ENCODE assay signal across 8 cellular contexts in the genomic region with DNA sequence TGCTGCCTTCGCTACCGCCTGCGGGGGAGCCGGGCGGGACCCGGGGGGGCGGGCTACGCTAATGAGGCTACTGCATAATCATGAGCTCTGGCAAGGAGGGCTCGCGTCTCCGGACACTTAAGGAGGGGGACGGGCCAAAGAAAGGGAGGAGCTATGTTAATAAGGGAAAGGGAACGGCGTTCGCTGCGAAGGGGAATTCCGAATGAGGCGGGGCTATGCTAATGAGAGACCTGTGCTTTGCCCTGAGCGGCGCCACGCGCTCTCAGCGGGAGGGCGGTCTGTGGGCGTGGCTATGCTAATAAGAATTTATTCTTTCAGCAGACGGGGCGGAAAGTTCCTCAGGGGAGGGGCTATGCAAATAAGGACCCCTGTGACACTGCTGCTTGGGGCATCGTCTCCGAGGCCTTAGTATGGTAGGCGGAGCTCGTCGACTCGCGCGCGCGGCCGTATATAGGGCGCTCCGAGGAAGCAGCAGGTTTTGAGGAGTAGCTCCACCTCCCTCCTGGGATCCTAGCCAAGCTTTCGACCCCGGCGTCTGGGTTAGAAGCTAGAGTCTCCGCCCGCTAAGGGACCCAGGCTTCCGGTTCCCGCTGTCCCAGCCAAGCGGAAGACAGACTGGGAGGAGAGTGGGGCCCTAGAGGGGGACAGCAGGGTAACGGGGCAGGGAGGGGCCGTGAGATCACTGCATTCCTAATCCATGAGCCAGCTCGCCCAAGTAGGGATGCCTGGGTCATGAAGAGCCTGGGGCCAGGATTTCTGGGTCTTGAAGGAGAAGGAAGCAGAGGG. TPM values are rescaled to one million over a fixed set of nuclear protein-coding genes. Genes with fewer than 3 reads are reported as not detected.
DNase-seq lines count a peak whose midpoint lies in the region; FAIRE-seq and TF ChIP-seq lines count a peak whose summit lies in the region.

A gene (minus strand): TSS at position 31 of the 786 bp plus-strand sequence. CDS start 45 bp downstream, outside the sequence.

- H3K4me2 ChIP-seq in neuronal stem cell (ENCODE audit: insufficient read depth, low read length, poor library complexity, severe bottlenecking), result peak within 1 kb of the TSS; percentile 94

- peak within 1 kb of the TSS; percentile 86 for H3K4ac ChIP-seq in neuronal stem cell (ENCODE audit: low read length)

- no peak within 1 kb of the TSS for H2BK12ac ChIP-seq in neuronal stem cell (ENCODE audit: low read length)

- H3K4me3 ChIP-seq in neuronal stem cell (ENCODE audit: low read length in 2 of 2), result peak within 1 kb of the TSS; percentile 74 to 93

- H2BK120ac ChIP-seq in neuronal stem cell (ENCODE audit: low read depth, low read length), result peak within 1 kb of the TSS; percentile 85

- H3K9me3 ChIP-seq in neuronal stem cell (replicated peaks in 1 of 2; ENCODE audit: control insufficient read depth in 2 of 2, insufficient read depth in 1 of 2, low read depth in 1 of 2, low read length in 2 of 2), result no peaks in the 10 kb centered on the region

- peak within 1 kb of the TSS; percentile 79 for H2AFZ ChIP-seq in neuronal stem cell (ENCODE audit: low read length)

- H4K91ac ChIP-seq in neuronal stem cell (ENCODE audit: low read depth, low read length, poor library complexity), result no peak within 1 kb of the TSS

- peaks cover under 1% of the 10 kb centered on the region for H3K36me3 Mint-ChIP-seq in activated naive CD4-positive, alpha-beta T cell treated with anti-CD3 and anti-CD28 coated beads, Interleukin-2, amount 10 ng/mL, durations not matched to agents 7 days and 5 days

- H3K4me1 ChIP-seq in neuronal stem cell (ENCODE audit: control insufficient read depth in 2 of 2, insufficient read depth in 1 of 2, low read depth in 1 of 2, low read length in 2 of 2), result peaks cover 23 to 43% of the 10 kb centered on the region in 2 donors

- H3K36me3 ChIP-seq in neuronal stem cell (replicated peaks in 1 of 2; ENCODE audit: control insufficient read depth in 2 of 2, insufficient read depth in 2 of 2, low read length in 2 of 2), result peaks cover 8 to 16% of the 10 kb centered on the region in 2 donors

- peak within 1 kb of the TSS; percentile 87 for H3K4me3 Mint-ChIP-seq in activated naive CD4-positive, alpha-beta T cell treated with anti-CD3 and anti-CD28 coated beads, Interleukin-2, amount 10 ng/mL, durations not matched to agents 7 days and 5 days

- H3K14ac ChIP-seq in neuronal stem cell (ENCODE audit: low read length), result no peak within 1 kb of the TSS

- peaks cover 25% of the 10 kb centered on the region for H3K27me3 Mint-ChIP-seq in activated naive CD4-positive, alpha-beta T cell treated with anti-CD3 and anti-CD28 coated beads, Interleukin-2, amount 10 ng/mL, durations not matched to agents 7 days and 5 days

- peak within 1 kb of the TSS; percentile 92 for H2AK5ac ChIP-seq in neuronal stem cell (ENCODE audit: low read depth, low read length)

- POLR2A ChIA-PET in HEK293T (lab: Yijun Ruan, JAX), result interaction anchor here (0.6 to 3.1 kb wide), 29 partner anchors 9 to 504 kb away, joined by 3 to 61 read pairs (median 4); a partner anchor contains a TSS

- no peaks in the 10 kb centered on the region for H3K9me3 Mint-ChIP-seq in activated naive CD4-positive, alpha-beta T cell treated with anti-CD3 and anti-CD28 coated beads, Interleukin-2, amount 10 ng/mL, durations not matched to agents 7 days and 5 days

- peak; percentile 98 for FAIRE-seq in frontal cortex (lab: Jason Lieb, UNC)

- H3K27me3 ChIP-seq in neuronal stem cell (ENCODE audit: control insufficient read depth in 3 of 3, insufficient read depth in 3 of 3, low read depth in 1 of 3, low read length in 3 of 3), result no peaks in the 10 kb centered on the region

- peak; percentile 99 for DNase-seq in GF-D8 (lab: John Stamatoyannopoulos, UW)
- DNase-seq in HEK293T (ENCODE audit: extremely low spot score), result peak; percentile 96
- DNase-seq in MV-4-11 (lab: John Stamatoyannopoulos, UW), result peak; percentile 100
- peak; percentile 99 for DNase-seq in SK-MEL-5 (ENCODE audit: low read depth, low spot score)
- peak; percentile 100 for DNase-seq in activated naive CD4-positive, alpha-beta T cell treated with anti-CD3 and anti-CD28 coated beads, Interleukin-2, amount 10 ng/mL, durations not matched to agents 7 days and 5 days
- peak; percentile 97 for DNase-seq in frontal cortex (ENCODE audit: low spot score in 2 of 2)
- DNase-seq in neuronal stem cell (ENCODE audit: low spot score), result peak; percentile 100

- H3K23ac ChIP-seq in neuronal stem cell (ENCODE audit: low read depth, low read length, poor library complexity), result peak within 1 kb of the TSS; percentile 36

- H3K79me1 ChIP-seq in neuronal stem cell (ENCODE audit: low read depth, low read length), result peaks cover 16% of the 10 kb centered on the region

- no peak for TF ChIP-seq CTCF in subcutaneous adipose tissue (IDR thresholded peaks at IDR 0.05; ENCODE audit: low read depth)

- peak within 1 kb of the TSS; percentile 94 for H3K18ac ChIP-seq in neuronal stem cell (ENCODE audit: low read length)

- CTCF ChIA-PET in HEK293T (lab: Yijun Ruan, JAX), result interaction anchor here (1.0 to 2.0 kb wide), 4 partner anchors 32 to 70 kb away, joined by 3 to 8 read pairs (median 6); a partner anchor contains a TSS
- CTCF ChIA-PET in activated naive CD4-positive, alpha-beta T cell treated with anti-CD3 and anti-CD28 coated beads, Interleukin-2, amount 10 ng/mL, durations not matched to agents 7 days and 5 days (lab: Charles Lee), result interaction anchor here (0.9 to 2.7 kb wide), 5 partner anchors 30 to 70 kb away, joined by 3 to 10 read pairs (median 4); a partner anchor contains a TSS

- no peak within 1 kb of the TSS for H4K8ac ChIP-seq in neuronal stem cell (ENCODE audit: low read depth, low read length)

- peak within 1 kb of the TSS; percentile 98 for H3K27ac Mint-ChIP-seq in activated naive CD4-positive, alpha-beta T cell treated with anti-CD3 and anti-CD28 coated beads, Interleukin-2, amount 10 ng/mL, durations not matched to agents 7 days and 5 days

- no peak within 1 kb of the TSS for H3K9ac ChIP-seq in neuronal stem cell (ENCODE audit: low read depth, low read length, poor library complexity)

- in situ Hi-C loops in SK-MEL-5 (cut with HindIII; ENCODE audit: low pct_unique_long_range_greater_than_20kb, low sequenced_read_pairs), result no loop called here

- H3K4me1 Mint-ChIP-seq in activated naive CD4-positive, alpha-beta T cell treated with anti-CD3 and anti-CD28 coated beads, Interleukin-2, amount 10 ng/mL, durations not matched to agents 7 days and 5 days, result peaks cover 64% of the 10 kb centered on the region

- peak within 1 kb of the TSS; percentile 98 for H3K27ac ChIP-seq in neuronal stem cell (replicated peaks; ENCODE audit: low read length)

- peak within 1 kb of the TSS; percentile 93 for H2BK15ac ChIP-seq in neuronal stem cell (ENCODE audit: low read length)

- peak within 1 kb of the TSS; percentile 99 for H2BK5ac ChIP-seq in neuronal stem cell (ENCODE audit: low read length)

- no CpG with 5 or more reads among the region's 51 CpGs for WGBS in neuronal stem cell (ENCODE audit: extremely low coverage in 2 of 2, insufficient read length in 2 of 2, insufficient replicate concordance in 1 of 2), 2 donors

TF ChIP-seq in HEK293T, 16 proteins besides CTCF, POLR2A, EP300 and RAD21:
- TF ChIP-seq ELF4 (IDR thresholded peaks at IDR 0.05) (peak; percentile 37; the same call in 1 of the 2 replicates), HDGF (IDR thresholded peaks at IDR 0.05; ENCODE audit: borderline replicate concordance) (no peak), LEF1 (IDR thresholded peaks at IDR 0.05; ENCODE audit: borderline replicate concordance) (no peak; the same call in 1 of the 2 replicates)

RNA-seq across cellular contexts. Expression of the gene that starts here (rescaled TPM):
- total RNA-seq in SK-MEL-5 (2014; rRNA removed; shearing (Covaris generic)), result 4.1 and 4.4 TPM in 2 replicates
- 18.7 and 18.9 TPM in 2 replicates for polyA plus RNA-seq in SK-MEL-5 (2015; cell fraction: cytosol; rRNA removed)
- polyA plus RNA-seq in SK-MEL-5 (2015; cell fraction: nucleus; rRNA removed), result 12.7 and 16.6 TPM in 2 replicates
- 0.82 TPM for total RNA-seq in frontal cortex
- 24.4 TPM for polyA plus RNA-seq in neuronal stem cell (2013, experiment 1 of 2)
- polyA plus RNA-seq in neuronal stem cell (2013, experiment 2 of 2), result 23.5 TPM
- total RNA-seq in subcutaneous adipose tissue, result 100 to 1,000 TPM in 2 of 4 donors, 10 to 100 TPM in 2; 62.9 to 113 (median 101) TPM

Comparison
In these comparisons a context has a peak if more than half of its experiments do, and no peak if none do; other contexts are left out.
1. Peak in every context shown above with its lines: DNase-seq, H3K4me3 ChIP-seq and H3K27ac ChIP-seq.
2. RNA of the gene that starts here (total RNA-seq): 62.9 to 113 TPM in subcutaneous adipose tissue; 4.1 to 4.4 TPM in SK-MEL-5 and 0.82 TPM in frontal cortex (single experiment); every median in the first group is over 10 times any median in the second.
3. Peak in DNase-seq in frontal cortex; RNA of the gene not detected or under 1 TPM.